ENCODE assay signal across 2 cellular contexts in the genomic region with DNA sequence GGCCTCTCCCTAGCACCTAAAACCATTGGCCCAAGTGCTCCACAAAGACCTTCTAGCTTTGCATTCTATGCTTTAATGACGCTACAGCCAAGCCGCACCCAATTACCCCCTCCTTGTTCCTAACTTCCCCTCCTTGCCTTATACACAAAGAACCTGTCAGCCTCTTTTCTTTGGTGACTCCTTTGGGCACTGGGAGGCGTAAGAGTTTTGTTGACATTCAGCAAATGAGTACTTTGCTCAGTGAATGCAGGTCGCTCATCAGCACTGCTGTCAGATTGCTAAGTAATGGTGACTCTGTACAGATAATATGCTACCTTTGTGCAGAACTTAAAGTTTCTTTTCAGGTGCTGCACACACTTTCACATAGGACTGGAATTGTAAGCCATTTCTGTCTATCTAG.
TF ChIP-seq lines count a peak whose summit lies in the region.

No MANE protein-coding gene starts in this region.

TF ChIP-seq in K562, 482 proteins besides CTCF, POLR2A, EP300 and RAD21 (continued from another document):
- TF ChIP-seq, protein P1, sequence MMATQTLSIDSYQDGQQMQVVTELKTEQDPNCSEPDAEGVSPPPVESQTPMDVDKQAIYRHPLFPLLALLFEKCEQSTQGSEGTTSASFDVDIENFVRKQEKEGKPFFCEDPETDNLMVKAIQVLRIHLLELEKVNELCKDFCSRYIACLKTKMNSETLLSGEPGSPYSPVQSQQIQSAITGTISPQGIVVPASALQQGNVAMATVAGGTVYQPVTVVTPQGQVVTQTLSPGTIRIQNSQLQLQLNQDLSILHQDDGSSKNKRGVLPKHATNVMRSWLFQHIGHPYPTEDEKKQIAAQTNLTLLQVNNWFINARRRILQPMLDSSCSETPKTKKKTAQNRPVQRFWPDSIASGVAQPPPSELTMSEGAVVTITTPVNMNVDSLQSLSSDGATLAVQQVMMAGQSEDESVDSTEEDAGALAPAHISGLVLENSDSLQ (IDR thresholded peaks at IDR 0.05) = peak; percentile 41
- TF ChIP-seq, protein P2, sequence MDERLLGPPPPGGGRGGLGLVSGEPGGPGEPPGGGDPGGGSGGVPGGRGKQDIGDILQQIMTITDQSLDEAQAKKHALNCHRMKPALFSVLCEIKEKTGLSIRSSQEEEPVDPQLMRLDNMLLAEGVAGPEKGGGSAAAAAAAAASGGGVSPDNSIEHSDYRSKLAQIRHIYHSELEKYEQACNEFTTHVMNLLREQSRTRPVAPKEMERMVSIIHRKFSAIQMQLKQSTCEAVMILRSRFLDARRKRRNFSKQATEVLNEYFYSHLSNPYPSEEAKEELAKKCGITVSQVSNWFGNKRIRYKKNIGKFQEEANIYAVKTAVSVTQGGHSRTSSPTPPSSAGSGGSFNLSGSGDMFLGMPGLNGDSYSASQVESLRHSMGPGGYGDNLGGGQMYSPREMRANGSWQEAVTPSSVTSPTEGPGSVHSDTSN (CRISPR knock-in tag; IDR thresholded peaks at IDR 0.05; ENCODE audit: low read depth) = no peak
- TF ChIP-seq, protein P2 (tag; conservative IDR thresholded peaks at IDR 0.05; ENCODE audit: low read depth) = peak; percentile 50
- no peak for TF ChIP-seq PHF20 (IDR thresholded peaks at IDR 0.05; ENCODE audit: partially characterized antibody)
- peak; percentile 43 for TF ChIP-seq MEIS2 (IDR thresholded peaks at IDR 0.05; ENCODE audit: partially characterized antibody)

TF ChIP-seq in SK-N-SH, 30 proteins besides CTCF, POLR2A, EP300 and RAD21 (continued from another document):
- TF ChIP-seq, protein P3, sequence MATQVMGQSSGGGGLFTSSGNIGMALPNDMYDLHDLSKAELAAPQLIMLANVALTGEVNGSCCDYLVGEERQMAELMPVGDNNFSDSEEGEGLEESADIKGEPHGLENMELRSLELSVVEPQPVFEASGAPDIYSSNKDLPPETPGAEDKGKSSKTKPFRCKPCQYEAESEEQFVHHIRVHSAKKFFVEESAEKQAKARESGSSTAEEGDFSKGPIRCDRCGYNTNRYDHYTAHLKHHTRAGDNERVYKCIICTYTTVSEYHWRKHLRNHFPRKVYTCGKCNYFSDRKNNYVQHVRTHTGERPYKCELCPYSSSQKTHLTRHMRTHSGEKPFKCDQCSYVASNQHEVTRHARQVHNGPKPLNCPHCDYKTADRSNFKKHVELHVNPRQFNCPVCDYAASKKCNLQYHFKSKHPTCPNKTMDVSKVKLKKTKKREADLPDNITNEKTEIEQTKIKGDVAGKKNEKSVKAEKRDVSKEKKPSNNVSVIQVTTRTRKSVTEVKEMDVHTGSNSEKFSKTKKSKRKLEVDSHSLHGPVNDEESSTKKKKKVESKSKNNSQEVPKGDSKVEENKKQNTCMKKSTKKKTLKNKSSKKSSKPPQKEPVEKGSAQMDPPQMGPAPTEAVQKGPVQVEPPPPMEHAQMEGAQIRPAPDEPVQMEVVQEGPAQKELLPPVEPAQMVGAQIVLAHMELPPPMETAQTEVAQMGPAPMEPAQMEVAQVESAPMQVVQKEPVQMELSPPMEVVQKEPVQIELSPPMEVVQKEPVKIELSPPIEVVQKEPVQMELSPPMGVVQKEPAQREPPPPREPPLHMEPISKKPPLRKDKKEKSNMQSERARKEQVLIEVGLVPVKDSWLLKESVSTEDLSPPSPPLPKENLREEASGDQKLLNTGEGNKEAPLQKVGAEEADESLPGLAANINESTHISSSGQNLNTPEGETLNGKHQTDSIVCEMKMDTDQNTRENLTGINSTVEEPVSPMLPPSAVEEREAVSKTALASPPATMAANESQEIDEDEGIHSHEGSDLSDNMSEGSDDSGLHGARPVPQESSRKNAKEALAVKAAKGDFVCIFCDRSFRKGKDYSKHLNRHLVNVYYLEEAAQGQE (IDR thresholded peaks at IDR 0.05; ENCODE audit: low read depth, low read length) = no peak
- TF ChIP-seq JUND (IDR thresholded peaks at IDR 0.05) (no peak), FOXJ3 (CRISPR knock-in tag; IDR thresholded peaks at IDR 0.05) (no peak), RXRA (IDR thresholded peaks at IDR 0.05; ENCODE audit: borderline replicate concordance, low read depth) (no peak), MXI1 (IDR thresholded peaks at IDR 0.05; ENCODE audit: low read depth, low read length) (no peak), SMC3 (IDR thresholded peaks at IDR 0.05; ENCODE audit: low read depth, low read length) (no peak)
- TF ChIP-seq, protein P4, sequence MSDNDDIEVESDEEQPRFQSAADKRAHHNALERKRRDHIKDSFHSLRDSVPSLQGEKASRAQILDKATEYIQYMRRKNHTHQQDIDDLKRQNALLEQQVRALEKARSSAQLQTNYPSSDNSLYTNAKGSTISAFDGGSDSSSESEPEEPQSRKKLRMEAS (IDR thresholded peaks at IDR 0.05; ENCODE audit: low read depth) = no peak
- TF ChIP-seq, protein P5, sequence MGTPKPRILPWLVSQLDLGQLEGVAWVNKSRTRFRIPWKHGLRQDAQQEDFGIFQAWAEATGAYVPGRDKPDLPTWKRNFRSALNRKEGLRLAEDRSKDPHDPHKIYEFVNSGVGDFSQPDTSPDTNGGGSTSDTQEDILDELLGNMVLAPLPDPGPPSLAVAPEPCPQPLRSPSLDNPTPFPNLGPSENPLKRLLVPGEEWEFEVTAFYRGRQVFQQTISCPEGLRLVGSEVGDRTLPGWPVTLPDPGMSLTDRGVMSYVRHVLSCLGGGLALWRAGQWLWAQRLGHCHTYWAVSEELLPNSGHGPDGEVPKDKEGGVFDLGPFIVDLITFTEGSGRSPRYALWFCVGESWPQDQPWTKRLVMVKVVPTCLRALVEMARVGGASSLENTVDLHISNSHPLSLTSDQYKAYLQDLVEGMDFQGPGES (IDR thresholded peaks at IDR 0.05; ENCODE audit: low read depth, low read length) = no peak
- TF ChIP-seq, protein P6, sequence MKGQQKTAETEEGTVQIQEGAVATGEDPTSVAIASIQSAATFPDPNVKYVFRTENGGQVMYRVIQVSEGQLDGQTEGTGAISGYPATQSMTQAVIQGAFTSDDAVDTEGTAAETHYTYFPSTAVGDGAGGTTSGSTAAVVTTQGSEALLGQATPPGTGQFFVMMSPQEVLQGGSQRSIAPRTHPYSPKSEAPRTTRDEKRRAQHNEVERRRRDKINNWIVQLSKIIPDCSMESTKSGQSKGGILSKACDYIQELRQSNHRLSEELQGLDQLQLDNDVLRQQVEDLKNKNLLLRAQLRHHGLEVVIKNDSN (IDR thresholded peaks at IDR 0.05; ENCODE audit: borderline replicate concordance, low read depth) = no peak
TF ChIP-seq in SK-N-SH: peak in this region for 0.
